14 cellular contexts compared by ENCODE assay signal in the genomic region with DNA sequence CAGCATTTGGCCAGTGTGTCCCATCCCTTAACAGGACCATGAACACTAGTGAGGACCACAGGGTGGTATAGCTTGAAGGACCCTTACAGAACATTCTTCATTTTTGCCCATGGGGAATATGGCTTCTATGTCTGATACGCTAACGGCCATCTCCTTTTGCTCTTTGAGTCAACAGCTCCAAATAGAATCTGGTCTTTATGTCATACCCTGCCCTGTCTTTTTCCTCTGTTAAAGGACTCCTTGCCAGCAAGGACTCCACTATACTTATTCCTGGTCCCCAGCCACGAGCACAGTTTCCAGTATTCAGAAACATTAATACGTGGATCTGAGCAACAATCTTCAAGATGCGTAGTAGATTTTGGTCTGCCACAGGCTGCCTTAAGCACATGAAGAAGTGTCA. TPM values are rescaled to one million over a fixed set of nuclear protein-coding genes. Genes with fewer than 3 reads are reported as not detected.
DNase-seq lines count a peak whose midpoint lies in the region; ATAC-seq and TF ChIP-seq lines count a peak whose summit lies in the region.
"Had no signal": no experiment of that assay in that cellular context is flagged by ENCODE, and none has a peak within 500 bp of the region (broad histone marks: within the 10 kb centered on the region; RNA-seq: fewer than 3 reads in every experiment).

No MANE protein-coding gene starts in this region.

- ATAC-seq in psoas muscle, result peak; percentile 35 to 75 (median 56)
- ATAC-seq in GM21390 (IDR thresholded peaks at IDR 0.05; ENCODE audit: unreplicated experiment), result no peak
- no peak for ATAC-seq in HG03175 (IDR thresholded peaks at IDR 0.05; ENCODE audit: unreplicated experiment)
- ATAC-seq: naive thymus-derived CD8-positive, alpha-beta T cell had no signal

- TF ChIP-seq EP300 in ovary (IDR thresholded peaks at IDR 0.05), result no peak

- H4K20me1 ChIP-seq in BLaER1 treated with 17β-estradiol and CSF1 and Interleukin-3, amounts not matched to agents 10 nM and 100 nM, result no peaks in the 10 kb centered on the region

- 75 to 88% (median 84%) methylated on average over 5 of the region's 5 CpGs for WGBS in psoas muscle, 3 donors
- WGBS in ovary, 3 donors, result 74 to 88% (median 82%) methylated on average over 5 of the region's 5 CpGs

- H3K27ac ChIP-seq in BLaER1 treated with 17β-estradiol and CSF1 and Interleukin-3, amounts not matched to agents 10 nM and 100 nM, result peak overlapping the region in 10 of 11 experiments; percentile 34 to 96 (median 86); a peak in 20 of 22 replicates
- H3K27ac ChIP-seq in ascending aorta (peak overlapping the region; percentile 72 to 80), left ventricle myocardium inferior (replicated peaks) (peak overlapping the region; percentile 75), psoas muscle (no peak overlapping the region), ovary (peak overlapping the region in 1 of 2 donors; percentile 47)

- H3K9ac ChIP-seq in BLaER1 treated with 17β-estradiol and CSF1 and Interleukin-3, amounts not matched to agents 10 nM and 100 nM, result peak overlapping the region in 9 of 11 experiments; percentile 16 to 80 (median 70); a peak in 16 of 22 replicates

- TF ChIP-seq CTCF in ascending aorta (IDR thresholded peaks at IDR 0.05) (no peak), left ventricle myocardium inferior (IDR thresholded peaks at IDR 0.05; ENCODE audit: borderline replicate concordance) (no peak), psoas muscle (IDR thresholded peaks at IDR 0.05) (no peak), ovary (IDR thresholded peaks at IDR 0.05) (no peak)

- peaks cover 44 to 56% (median 52%) of the 10 kb centered on the region in 10 experiments for H3K4me1 ChIP-seq in BLaER1 treated with 17β-estradiol and CSF1 and Interleukin-3, amounts not matched to agents 10 nM and 100 nM
- H3K4me1 ChIP-seq in ascending aorta, result peaks cover 0 to 31% of the 10 kb centered on the region in 2 donors
- peaks cover 38% of the 10 kb centered on the region for H3K4me1 ChIP-seq in left ventricle myocardium inferior
- H3K4me1 ChIP-seq in psoas muscle, result peaks cover 27% of the 10 kb centered on the region
- peaks cover 2% of the 10 kb centered on the region for H3K4me1 ChIP-seq in ovary (ENCODE audit: insufficient read depth)

- intact Hi-C loops in ascending aorta (cut with DNase I) (loop anchor here (2.0 kb wide), 2 partner anchors 22 to 28 kb away; a partner anchor contains a TSS), left ventricle myocardium inferior (cut with micrococcal nuclease) (no loop called here), psoas muscle (cut with DNase I) (no loop called here), ovary (cut with DNase I) (no loop called here)

- H3K27me3 ChIP-seq in BLaER1 treated with 17β-estradiol and CSF1 and Interleukin-3, amounts not matched to agents 10 nM and 100 nM, result no peaks in the 10 kb centered on the region
- H3K27me3 ChIP-seq in ascending aorta, result no peaks in the 10 kb centered on the region
- no peaks in the 10 kb centered on the region for H3K27me3 ChIP-seq in left ventricle myocardium inferior (ENCODE audit: low read depth)
- no peaks in the 10 kb centered on the region for H3K27me3 ChIP-seq in psoas muscle (ENCODE audit: insufficient read depth in 3 of 3, low read length in 2 of 3)
- H3K27me3 ChIP-seq in ovary, result no peaks in the 10 kb centered on the region
- H3K27me3 ChIP-seq: adrenal gland had no signal

- H3K9me3 ChIP-seq in BLaER1 treated with 17β-estradiol and CSF1 and Interleukin-3, amounts not matched to agents 10 nM and 100 nM (replicated peaks in 1 of 11), result peaks cover 33 to 57% (median 49%) of the 10 kb centered on the region in 11 experiments
- H3K9me3 ChIP-seq in ascending aorta (peaks cover 0 to 19% of the 10 kb centered on the region in 2 donors), left ventricle myocardium inferior (replicated peaks) (peaks cover 14% of the 10 kb centered on the region), psoas muscle (peaks cover 13% of the 10 kb centered on the region), ovary (no peaks in the 10 kb centered on the region)

- no peak overlapping the region for H3K4me3 ChIP-seq in BLaER1 treated with 17β-estradiol and CSF1 and Interleukin-3, amounts not matched to agents 10 nM and 100 nM
- H3K4me3 ChIP-seq in ascending aorta (peak overlapping the region; percentile 4 to 11), left ventricle myocardium inferior (peak overlapping the region; percentile 37), psoas muscle (no peak overlapping the region), ovary (no peak overlapping the region)

- no peak for TF ChIP-seq POLR2A in ovary (IDR thresholded peaks at IDR 0.05)

- DNase-seq in ascending aorta (ENCODE audit: low spot score in 2 of 2) (no peak), left ventricle myocardium inferior (no peak), psoas muscle (no peak), NCI-H774 (lab: John Stamatoyannopoulos, UW) (no peak), ovary (no peak)
- DNase-seq: activated T-cell treated with anti-CD3 and anti-CD28 coated beads for 4 hours; DMS153; foreskin melanocyte; naive thymus-derived CD8-positive, alpha-beta T cell; NCI-H510A had no signal

- H3K4me2 ChIP-seq in BLaER1 treated with 17β-estradiol and CSF1 and Interleukin-3, amounts not matched to agents 10 nM and 100 nM, result peak overlapping the region; percentile 54 to 76 (median 65)

- H3K36me3 ChIP-seq in BLaER1 treated with 17β-estradiol and CSF1 and Interleukin-3, amounts not matched to agents 10 nM and 100 nM, result peaks cover 0 to 19% (median 9%) of the 10 kb centered on the region in 11 experiments; a peak in 15 of 22 replicates
- H3K36me3 ChIP-seq in ascending aorta, result no peaks in the 10 kb centered on the region
- H3K36me3 ChIP-seq in left ventricle myocardium inferior, result no peaks in the 10 kb centered on the region
- H3K36me3 ChIP-seq in psoas muscle (ENCODE audit: insufficient read depth in 1 of 2, low read depth in 1 of 2), result no peaks in the 10 kb centered on the region
- H3K36me3 ChIP-seq in ovary, result no peaks in the 10 kb centered on the region
- H3K36me3 ChIP-seq: adrenal gland had no signal

RNA-seq across cellular contexts. Expression of a gene that starts 22.5 kb away (rescaled TPM):
- total RNA-seq in ascending aorta (14.0 TPM), left ventricle myocardium inferior (23.4 TPM), psoas muscle (10 to 100 TPM; 10.2 to 62.0 (median 52.2) TPM), ovary (10 to 100 TPM; 13.5 to 38.1 (median 27.7) TPM)
- polyA plus RNA-seq in psoas muscle (100 to 1,000 TPM in 1 of 3 donors, 10 to 100 TPM in 2; 28.1 to 131 (median 33.4) TPM), ovary (10 to 100 TPM; 25.9 to 57.0 TPM)

RNA-seq across cellular contexts. Expression of a gene that starts 53.9 kb away (rescaled TPM):
- total RNA-seq in ascending aorta (100 TPM), left ventricle myocardium inferior (39.4 TPM), psoas muscle (10 to 100 TPM; 26.5 to 53.3 (median 41.3) TPM), ovary (10 to 100 TPM; 30.4 to 73.4 (median 34.6) TPM)
- polyA plus RNA-seq in psoas muscle (10 to 100 TPM; 38.0 to 73.9 (median 56.4) TPM), ovary (10 to 100 TPM; 33.9 to 39.5 TPM)

Comparison
In these comparisons a context has a peak if more than half of its experiments do, and no peak if none do; other contexts are left out.
1. H3K4me3 ChIP-seq: peak in ascending aorta (2 of 2) and left ventricle myocardium inferior (single experiment); none in BLaER1 treated with 17β-estradiol and CSF1 and Interleukin-3, amounts not matched to agents 10 nM and 100 nM (0 of 10), psoas muscle (single experiment) and ovary (single experiment).
2. ATAC-seq: peak in psoas muscle (4 of 4); none in GM21390 (single experiment) and HG03175 (single experiment).